In genomic region chr7:87507446-87507845, GRCh38 we compare ENCODE assay signal across 11 cellular contexts. TPM values are rescaled to one million over a fixed set of nuclear protein-coding genes. Genes with fewer than 3 reads are reported as not detected.
A peak's percentile ranks its signal among the peaks of the same experiment; 100 is the strongest.
DNase-seq lines count a peak whose midpoint lies in the region; ATAC-seq and TF ChIP-seq lines count a peak whose summit lies in the region.
"Had no signal": no experiment of that assay in that cellular context is flagged by ENCODE, and none has a peak within 500 bp of the region (broad histone marks: within the 10 kb centered on the region; RNA-seq: fewer than 3 reads in every experiment).

No MANE protein-coding gene starts in this region.

- no peak overlapping the region for H3K9ac ChIP-seq in mesendoderm (ENCODE audit: low read length)

- peak; percentile 24 for TF ChIP-seq CTCF in astrocyte of the spinal cord (IDR thresholded peaks at IDR 0.05; ENCODE audit: low read depth, low read length)

- DNase-seq in NCI-H2029 (lab: John Stamatoyannopoulos, UW), result peak; percentile 0
- no peak for DNase-seq in NCI-H2029 treated with DMSO at 0.1 percent for 48 hours (lab: John Stamatoyannopoulos, UW)
- no peak for DNase-seq in astrocyte of the spinal cord (ENCODE audit: low read depth, low spot score)
- DNase-seq in mesendoderm, result peak; percentile 70
- DNase-seq in SK-N-DZ (ENCODE audit: low spot score), result no peak
- no peak for DNase-seq in LoVo (ENCODE audit: low spot score)
- DNase-seq: activated CD4-positive, alpha-beta T cell treated with anti-CD3 and anti-CD28 coated beads, Interleukin-2, amount 10 ng/mL, durations not matched to agents 24 days and 14 days; Calu3; stimulated activated naive CD8-positive, alpha-beta T cell treated with anti-CD3 and anti-CD28 coated beads, Interleukin-15, amount 100 ng/mL, for 72 hours had no signal

- no peaks in the 10 kb centered on the region for H3K79me2 ChIP-seq in mesendoderm (ENCODE audit: control insufficient read depth, insufficient read depth, low read length)

- no peak overlapping the region for H3K27ac ChIP-seq in mesendoderm (ENCODE audit: low read depth, low read length)

- H2AK5ac ChIP-seq in mesendoderm (ENCODE audit: low read length), result no peak overlapping the region

- peaks cover 5% of the 10 kb centered on the region for H3K4me1 ChIP-seq in mesendoderm (ENCODE audit: control insufficient read depth, low read depth, low read length)

- no peak overlapping the region for H3K56ac ChIP-seq in mesendoderm (ENCODE audit: low read length)

- H3K4ac ChIP-seq in mesendoderm (ENCODE audit: low read depth, low read length), result no peak overlapping the region

- peak; percentile 23 for TF ChIP-seq RAD21 in Ishikawa (IDR thresholded peaks at IDR 0.05; ENCODE audit: low read depth)

- in situ Hi-C loops in astrocyte of the spinal cord (cut with HindIII; ENCODE audit: low sequenced_read_pairs), result no loop called here

- H3K4me2 ChIP-seq in mesendoderm (ENCODE audit: low read length), result no peak overlapping the region

- H3K27me3 ChIP-seq in mesendoderm (ENCODE audit: insufficient read depth, low read length, poor library complexity), result no peaks in the 10 kb centered on the region

- H4K5ac ChIP-seq in mesendoderm (ENCODE audit: low read length), result no peak overlapping the region

- no peaks in the 10 kb centered on the region for H3K36me3 ChIP-seq in mesendoderm (ENCODE audit: control insufficient read depth, insufficient read depth, low read length)

- no CpG with 5 or more reads among the region's 3 CpGs for WGBS in mesendoderm (ENCODE audit: extremely low coverage, insufficient coverage, low lambda C conversion rate)

- H4K8ac ChIP-seq in mesendoderm (ENCODE audit: low read depth, low read length), result no peak overlapping the region

- no peak overlapping the region for H2BK15ac ChIP-seq in mesendoderm (replicated peaks; ENCODE audit: low read depth)

- ATAC-seq in GM21529 (IDR thresholded peaks at IDR 0.05; ENCODE audit: unreplicated experiment), result no peak
- ATAC-seq: stimulated activated naive CD8-positive, alpha-beta T cell treated with anti-CD3 and anti-CD28 coated beads, Interleukin-15, amount 100 ng/mL, for 72 hours had no signal

- TF ChIP-seq EP300 in Ishikawa (IDR thresholded peaks at IDR 0.05; ENCODE audit: borderline replicate concordance), result no peak

- no peak overlapping the region for H2BK120ac ChIP-seq in mesendoderm (ENCODE audit: low read depth, low read length)

- no peak overlapping the region for H3K18ac ChIP-seq in mesendoderm (ENCODE audit: low read length)

- H3K4me3 ChIP-seq in astrocyte of the spinal cord (ENCODE audit: low read depth, low read length) (no peak overlapping the region), mesendoderm (ENCODE audit: low read length) (no peak overlapping the region)

- H3K23ac ChIP-seq in mesendoderm (ENCODE audit: low read length), result no peak overlapping the region

- no peak overlapping the region for H2BK5ac ChIP-seq in mesendoderm (ENCODE audit: low read length)

- H3K79me1 ChIP-seq in mesendoderm (ENCODE audit: low read length), result no peaks in the 10 kb centered on the region

TF ChIP-seq in Ishikawa, 13 proteins besides CTCF, POLR2A, EP300 and RAD21:
- TF ChIP-seq ZBTB7A (IDR thresholded peaks at IDR 0.05; ENCODE audit: low read depth) (no peak), EGR1 (IDR thresholded peaks at IDR 0.05) (no peak), CREB1 (IDR thresholded peaks at IDR 0.05; ENCODE audit: low read depth) (no peak), TCF12 (IDR thresholded peaks at IDR 0.05; ENCODE audit: low read depth) (no peak), USF1 (IDR thresholded peaks at IDR 0.05) (no peak), YY1 (IDR thresholded peaks at IDR 0.05; ENCODE audit: low read depth) (no peak)
- TF ChIP-seq, protein P1, sequence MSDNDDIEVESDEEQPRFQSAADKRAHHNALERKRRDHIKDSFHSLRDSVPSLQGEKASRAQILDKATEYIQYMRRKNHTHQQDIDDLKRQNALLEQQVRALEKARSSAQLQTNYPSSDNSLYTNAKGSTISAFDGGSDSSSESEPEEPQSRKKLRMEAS (IDR thresholded peaks at IDR 0.05), result no peak

RNA-seq across cellular contexts. Expression of gene ABCB4, which starts 32.0 kb away (rescaled TPM):
- 0.31 TPM for polyA plus RNA-seq in mesendoderm (2013, experiment 1 of 2)
- polyA plus RNA-seq in mesendoderm (2013, experiment 2 of 2), result 0.32 TPM
- polyA plus RNA-seq in SK-N-DZ (2014; cell fraction: cytosol; rRNA removed), result 1.1 and 1.5 TPM in 2 replicates
- polyA plus RNA-seq in SK-N-DZ (2014; cell fraction: nucleus; rRNA removed), result 2.8 and 4.0 TPM in 2 replicates

Comparison
In these comparisons a context has a peak if more than half of its experiments do, and no peak if none do; other contexts are left out.
1. DNase-seq: peak in NCI-H2029 (single experiment) and mesendoderm (single experiment); none in NCI-H2029 treated with DMSO at 0.1 percent for 48 hours (single experiment), astrocyte of the spinal cord (single experiment), SK-N-DZ (single experiment) and LoVo (single experiment).